11 cellular contexts compared by ENCODE assay signal in genomic region chr11:72001834-72002591, GRCh38. TPM values are rescaled to one million over a fixed set of nuclear protein-coding genes. Genes with fewer than 3 reads are reported as not detected.
DNase-seq lines count a peak whose midpoint lies in the region; ATAC-seq and TF ChIP-seq lines count a peak whose summit lies in the region.
"Had no signal": no experiment of that assay in that cellular context is flagged by ENCODE, and none has a peak within 500 bp of the region (broad histone marks: within the 10 kb centered on the region; RNA-seq: fewer than 3 reads in every experiment).

No MANE protein-coding gene starts in this region.

- H3K27ac Mint-ChIP-seq in CD8-positive, alpha-beta memory T cell = peak overlapping the region in 7 of 8 donors; percentile 8 to 94 (median 70)
- H3K27ac Mint-ChIP-seq in nephron = peak overlapping the region; percentile 79 to 86 (median 83)

- H3K27me3 Mint-ChIP-seq in CD8-positive, alpha-beta memory T cell = peaks cover 0 to 1% of the 10 kb centered on the region in 2 donors
- no peaks in the 10 kb centered on the region for H3K27me3 Mint-ChIP-seq in nephron (ENCODE audit: low read depth)

- peaks cover 0 to 69% (median 13%) of the 10 kb centered on the region in 3 donors for H3K36me3 Mint-ChIP-seq in CD8-positive, alpha-beta memory T cell
- H3K36me3 Mint-ChIP-seq in nephron (ENCODE audit: low read depth) = peaks cover 32% of the 10 kb centered on the region

- H3K9me3 Mint-ChIP-seq in CD8-positive, alpha-beta memory T cell = no peaks in the 10 kb centered on the region
- H3K9me3 Mint-ChIP-seq in nephron = no peaks in the 10 kb centered on the region

- H3K4me3 Mint-ChIP-seq in CD8-positive, alpha-beta memory T cell = peak overlapping the region in 1 of 7 donors; percentile 25
- H3K4me3 Mint-ChIP-seq in nephron = no peak overlapping the region

- no peak for ATAC-seq in HG03159 (IDR thresholded peaks at IDR 0.05; ENCODE audit: unreplicated experiment)
- ATAC-seq in activated CD4-positive, CD25-positive, alpha-beta regulatory T cell treated with anti-CD3 and anti-CD28 coated beads, Interleukin-2, amount 50 U/mL, for 24 hours = no peak
- no peak for ATAC-seq in GM21576 (IDR thresholded peaks at IDR 0.05; ENCODE audit: unreplicated experiment)

- no peak for DNase-seq in CD8-positive, alpha-beta memory T cell
- DNase-seq in caudate nucleus (lab: John Stamatoyannopoulos, UW) = peak in 27 of 61 donors; percentile 15 to 80 (median 41)
- DNase-seq in midbrain (lab: John Stamatoyannopoulos, UW) = no peak
- DNase-seq: NCI-H510A; stimulated activated CD4-positive, alpha-beta T cell treated with anti-CD3 and anti-CD28 coated beads, Interleukin-4, amount 100 ng/mL, for 24 hours had no signal

- no peaks in the 10 kb centered on the region for H3K27me3 ChIP-seq in CD8-positive, alpha-beta memory T cell (ENCODE audit: insufficient read depth, low read length, poor library complexity, severe bottlenecking)
- no peaks in the 10 kb centered on the region for H3K27me3 ChIP-seq in HUES6 (ENCODE audit: control insufficient read depth, insufficient read depth, low read length)
- H3K27me3 ChIP-seq: upper lobe of left lung had no signal

- H3K4me1 Mint-ChIP-seq in CD8-positive, alpha-beta memory T cell = peaks cover 25 to 42% (median 29%) of the 10 kb centered on the region in 3 donors
- peaks cover 30% of the 10 kb centered on the region for H3K4me1 Mint-ChIP-seq in nephron

- H3K27ac ChIP-seq in CD8-positive, alpha-beta memory T cell (ENCODE audit: low read depth, low read length) = no peak overlapping the region
- H3K27ac ChIP-seq in HUES6 (ENCODE audit: low read depth, low read length) (no peak overlapping the region), caudate nucleus (ENCODE audit: low read depth, low read length) (peak overlapping the region; percentile 20)

- POLR2A ChIA-PET in CD8-positive, alpha-beta memory T cell (lab: Charles Lee) = no interaction called here

- peaks cover 38% of the 10 kb centered on the region for H3K36me3 ChIP-seq in CD8-positive, alpha-beta memory T cell (ENCODE audit: insufficient read depth, low read length)
- peaks cover 78% of the 10 kb centered on the region for H3K36me3 ChIP-seq in HUES6 (ENCODE audit: control insufficient read depth, insufficient read depth, low read length)

- H3K9ac ChIP-seq in HUES6 (ENCODE audit: low read length) = peak overlapping the region; percentile 21

- H3K4me3 ChIP-seq in CD8-positive, alpha-beta memory T cell (ENCODE audit: low read length) = no peak overlapping the region
- no peak overlapping the region for H3K4me3 ChIP-seq in HUES6 (ENCODE audit: low read depth, low read length)
- H3K4me3 ChIP-seq: upper lobe of left lung had no signal

- H3K4me1 ChIP-seq in CD8-positive, alpha-beta memory T cell (ENCODE audit: insufficient read depth, low read length) = peaks cover 25% of the 10 kb centered on the region
- no peaks in the 10 kb centered on the region for H3K4me1 ChIP-seq in HUES6 (ENCODE audit: control insufficient read depth, insufficient read depth, low read length)

- no peak for TF ChIP-seq CTCF in nephron (IDR thresholded peaks at IDR 0.05; ENCODE audit: unreplicated experiment in 3 of 3)

- no peaks in the 10 kb centered on the region for H3K9me3 ChIP-seq in CD8-positive, alpha-beta memory T cell (ENCODE audit: low read length)
- H3K9me3 ChIP-seq in HUES6 (ENCODE audit: control insufficient read depth, insufficient read depth, low read depth, low read length) = no peaks in the 10 kb centered on the region
- H3K9me3 ChIP-seq: upper lobe of left lung had no signal

- CTCF ChIA-PET in CD8-positive, alpha-beta memory T cell (lab: Charles Lee) = no interaction called here

RNA-seq across cellular contexts. Expression of gene IL18BP, which starts 3.3 kb away (rescaled TPM):
- total RNA-seq in CD8-positive, alpha-beta memory T cell = 1 to 10 TPM; 8.5 to 9.5 TPM
- polyA plus RNA-seq in CD8-positive, alpha-beta memory T cell = 21.8 TPM
